In the genomic region with DNA sequence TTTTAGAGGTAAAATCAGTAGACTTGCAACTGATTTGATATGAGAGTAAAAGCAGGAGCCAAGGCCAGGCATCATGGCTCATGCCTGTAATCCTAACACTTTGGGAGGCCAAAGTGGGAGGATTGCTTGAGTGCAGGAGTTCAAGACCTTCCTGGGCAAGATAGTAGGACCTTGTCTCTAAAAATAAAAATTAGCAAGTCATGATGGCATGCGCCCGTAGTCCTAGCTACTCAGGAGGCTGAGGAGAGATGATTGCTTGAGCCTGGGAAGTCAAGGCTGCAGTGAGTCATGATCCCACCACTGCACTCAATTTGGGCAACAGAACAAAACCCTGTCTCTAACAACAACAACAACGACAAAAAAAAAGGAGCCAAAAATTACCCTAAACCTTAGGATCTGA, we compare ENCODE assay signal across 11 cellular contexts. TPM values are rescaled to one million over a fixed set of nuclear protein-coding genes. Genes with fewer than 3 reads are reported as not detected.
DNase-seq lines count a peak whose midpoint lies in the region; ATAC-seq and TF ChIP-seq lines count a peak whose summit lies in the region.
"Had no signal": no experiment of that assay in that cellular context is flagged by ENCODE, and none has a peak within 500 bp of the region (broad histone marks: within the 10 kb centered on the region; RNA-seq: fewer than 3 reads in every experiment).

No MANE protein-coding gene starts in this region.

- H3K4me1 Mint-ChIP-seq in activated CD4-positive, alpha-beta T cell treated with anti-CD3 and anti-CD28 coated beads, Interleukin-2, amount 10 ng/mL, durations not matched to agents 7 days and 5 days: peaks cover 58% of the 10 kb centered on the region
- H3K4me1 Mint-ChIP-seq in effector memory CD8-positive, alpha-beta T cell (ENCODE audit: low read depth in 2 of 2): peaks cover 30 to 50% of the 10 kb centered on the region in 2 donors

- no peak overlapping the region for H2BK5ac ChIP-seq in trophoblast cell (ENCODE audit: low read depth, low read length, poor library complexity)

- no peak for TF ChIP-seq CTCF in OCI-LY1 (IDR thresholded peaks at IDR 0.05; ENCODE audit: low read length)

- no peak overlapping the region for H3K14ac ChIP-seq in trophoblast cell (ENCODE audit: low read length)

- H3K4me1 ChIP-seq in OCI-LY1 (ENCODE audit: insufficient read depth, low read length, severe bottlenecking) (peaks cover 54% of the 10 kb centered on the region), trophoblast cell (ENCODE audit: control insufficient read depth in 1 of 2, insufficient read depth in 2 of 2, low read length in 2 of 2) (no peaks in the 10 kb centered on the region)

- DNase-seq in activated CD4-positive, alpha-beta T cell treated with anti-CD3 and anti-CD28 coated beads, Interleukin-2, amount 10 ng/mL, durations not matched to agents 7 days and 5 days: no peak
- DNase-seq in activated CD4-positive, alpha-beta T cell treated with anti-CD3 and anti-CD28 coated beads, Interleukin-2, amount 50 U/mL, for 1 hour: no peak
- no peak for DNase-seq in effector memory CD8-positive, alpha-beta T cell
- DNase-seq in trophoblast cell: peak; percentile 56 to 63
- DNase-seq in AG20443 (ENCODE audit: low spot score): no peak
- DNase-seq in ACHN: no peak
- DNase-seq: activated CD4-positive, CD25-positive, alpha-beta regulatory T cell; endodermal cell; NCI-H2171 had no signal

- peaks cover 32% of the 10 kb centered on the region for H3K36me3 Mint-ChIP-seq in activated CD4-positive, alpha-beta T cell treated with anti-CD3 and anti-CD28 coated beads, Interleukin-2, amount 10 ng/mL, durations not matched to agents 7 days and 5 days (ENCODE audit: low read depth)
- peaks cover 8% of the 10 kb centered on the region for H3K36me3 Mint-ChIP-seq in effector memory CD8-positive, alpha-beta T cell (ENCODE audit: insufficient read depth)

- H2AFZ ChIP-seq in OCI-LY1 (ENCODE audit: low read length) (no peak overlapping the region), trophoblast cell (ENCODE audit: insufficient read depth, low read length, poor library complexity) (no peak overlapping the region)

- CTCF ChIA-PET in activated CD4-positive, alpha-beta T cell treated with anti-CD3 and anti-CD28 coated beads, Interleukin-2, amount 10 ng/mL, durations not matched to agents 7 days and 5 days (lab: Charles Lee): interaction anchor here (1.3 kb wide), 1 partner anchor 15 kb away, joined by 3 read pairs; no protein-coding TSS in a partner anchor

- peak overlapping the region; percentile 67 for H3K27ac ChIP-seq in OCI-LY1 (ENCODE audit: low read depth, low read length, poor library complexity, severe bottlenecking)
- H3K27ac ChIP-seq in trophoblast cell (ENCODE audit: low read depth, low read length): no peak overlapping the region

- H3K9me3 ChIP-seq in OCI-LY1 (ENCODE audit: low read length) (no peaks in the 10 kb centered on the region), trophoblast cell (ENCODE audit: insufficient read depth, low read depth, low read length) (no peaks in the 10 kb centered on the region)

- H4K12ac ChIP-seq in trophoblast cell (ENCODE audit: low read depth, low read length): no peak overlapping the region

- H3F3A ChIP-seq in OCI-LY1 (ENCODE audit: insufficient read depth, low read length): no peaks in the 10 kb centered on the region

- no peak overlapping the region for H3K4me2 ChIP-seq in OCI-LY1 (ENCODE audit: low read length)
- no peak overlapping the region for H3K4me2 ChIP-seq in trophoblast cell (ENCODE audit: low read length)

- no peak overlapping the region for H2AK5ac ChIP-seq in trophoblast cell (ENCODE audit: low read length)

- H3K27me3 Mint-ChIP-seq in activated CD4-positive, alpha-beta T cell treated with anti-CD3 and anti-CD28 coated beads, Interleukin-2, amount 10 ng/mL, durations not matched to agents 7 days and 5 days: no peaks in the 10 kb centered on the region
- no peaks in the 10 kb centered on the region for H3K27me3 Mint-ChIP-seq in effector memory CD8-positive, alpha-beta T cell

- no peak overlapping the region for H3K4me3 Mint-ChIP-seq in activated CD4-positive, alpha-beta T cell treated with anti-CD3 and anti-CD28 coated beads, Interleukin-2, amount 10 ng/mL, durations not matched to agents 7 days and 5 days
- H3K4me3 Mint-ChIP-seq in effector memory CD8-positive, alpha-beta T cell: no peak overlapping the region
- H3K4me3 Mint-ChIP-seq: endodermal cell had no signal

- H2BK12ac ChIP-seq in trophoblast cell (ENCODE audit: low read length): no peak overlapping the region

- H3K79me2 ChIP-seq in OCI-LY1 (ENCODE audit: insufficient read depth, low read length) (peaks cover 66% of the 10 kb centered on the region), trophoblast cell (ENCODE audit: control insufficient read depth, insufficient read depth, low read length, poor library complexity) (no peaks in the 10 kb centered on the region)

- no peaks in the 10 kb centered on the region for H4K20me1 ChIP-seq in OCI-LY1 (ENCODE audit: insufficient read depth, low read length)

- no peak overlapping the region for H3K23ac ChIP-seq in trophoblast cell (ENCODE audit: low read length)

- ATAC-seq in effector memory CD8-positive, alpha-beta T cell (replicated peaks): no peak
- no peak for ATAC-seq in HG02970 (IDR thresholded peaks at IDR 0.05; ENCODE audit: low FRiP score, unreplicated experiment)

- no peaks in the 10 kb centered on the region for H3K9me3 Mint-ChIP-seq in activated CD4-positive, alpha-beta T cell treated with anti-CD3 and anti-CD28 coated beads, Interleukin-2, amount 10 ng/mL, durations not matched to agents 7 days and 5 days
- H3K9me3 Mint-ChIP-seq in effector memory CD8-positive, alpha-beta T cell: no peaks in the 10 kb centered on the region
- H3K9me3 Mint-ChIP-seq: endodermal cell had no signal

- no peak overlapping the region for H2BK120ac ChIP-seq in trophoblast cell (ENCODE audit: insufficient read depth, low read length, poor library complexity)

- H3K9me2 ChIP-seq in OCI-LY1 (ENCODE audit: low read depth, low read length): no peaks in the 10 kb centered on the region

- POLR2A ChIA-PET in activated CD4-positive, alpha-beta T cell treated with anti-CD3 and anti-CD28 coated beads, Interleukin-2, amount 10 ng/mL, durations not matched to agents 7 days and 5 days (lab: Charles Lee): no interaction called here

- no peak overlapping the region for H3K9ac ChIP-seq in OCI-LY1 (ENCODE audit: low read length)
- H3K9ac ChIP-seq in trophoblast cell (ENCODE audit: low read length): no peak overlapping the region

- in situ Hi-C loops in ACHN (cut with HindIII; ENCODE audit: low pct_ligation_motif_present, low pct_unique_long_range_greater_than_20kb, low sequenced_read_pairs): no loop called here

- no CpG with 5 or more reads among the region's 3 CpGs for WGBS in trophoblast cell (ENCODE audit: extremely low coverage, insufficient coverage, insufficient read length)

- H3K36me3 ChIP-seq in OCI-LY1 (ENCODE audit: insufficient read depth, low read length) (peaks cover 22% of the 10 kb centered on the region), trophoblast cell (ENCODE audit: control insufficient read depth in 1 of 2, insufficient read depth in 2 of 2, low read length in 2 of 2) (peaks cover 0 to 4% of the 10 kb centered on the region in 2 experiments)

- no peak overlapping the region for H4K91ac ChIP-seq in trophoblast cell (ENCODE audit: low read depth, low read length)

- no peaks in the 10 kb centered on the region for H3K79me1 ChIP-seq in trophoblast cell (ENCODE audit: low read length)

- no peak overlapping the region for H4K8ac ChIP-seq in trophoblast cell (ENCODE audit: low read depth, low read length)

- H3K27ac Mint-ChIP-seq in activated CD4-positive, alpha-beta T cell treated with anti-CD3 and anti-CD28 coated beads, Interleukin-2, amount 10 ng/mL, durations not matched to agents 7 days and 5 days: peak overlapping the region; percentile 51
- H3K27ac Mint-ChIP-seq in effector memory CD8-positive, alpha-beta T cell: peak overlapping the region; percentile 7 to 95
- H3K27ac Mint-ChIP-seq: endodermal cell had no signal

- H3K27me3 ChIP-seq in OCI-LY1 (ENCODE audit: insufficient read depth, low read length) (no peaks in the 10 kb centered on the region), trophoblast cell (ENCODE audit: insufficient read depth, low read length) (no peaks in the 10 kb centered on the region)

- no peak overlapping the region for H3K18ac ChIP-seq in trophoblast cell (ENCODE audit: low read length)

- no peak overlapping the region for H3K4ac ChIP-seq in trophoblast cell (ENCODE audit: low read depth, low read length)

- H3K4me3 ChIP-seq in OCI-LY1 (ENCODE audit: low read depth, low read length, poor library complexity, severe bottlenecking): no peak overlapping the region
- H3K4me3 ChIP-seq in trophoblast cell (ENCODE audit: low read depth, low read length): no peak overlapping the region

RNA-seq across cellular contexts. Expression of gene SGSM3, which starts 13.5 kb away (rescaled TPM):
- 10 to 100 TPM; 79.6 to 92.4 TPM for total RNA-seq in activated CD4-positive, alpha-beta T cell treated with anti-CD3 and anti-CD28 coated beads, Interleukin-2, amount 10 ng/mL, durations not matched to agents 7 days and 5 days
- 49.6 and 51.5 TPM in 2 replicates for polyA plus RNA-seq in trophoblast cell (2013)

RNA-seq across cellular contexts. Expression of gene ADSL, which starts 37.6 kb away (rescaled TPM):
- 100 to 1,000 TPM; 124 to 130 TPM for total RNA-seq in activated CD4-positive, alpha-beta T cell treated with anti-CD3 and anti-CD28 coated beads, Interleukin-2, amount 10 ng/mL, durations not matched to agents 7 days and 5 days
- polyA plus RNA-seq in trophoblast cell (2013): 46.5 and 47.6 TPM in 2 replicates

Comparison
In these comparisons a context has a peak if more than half of its experiments do, and no peak if none do; other contexts are left out.
1. DNase-seq: peak in trophoblast cell (2 of 2); none in activated CD4-positive, alpha-beta T cell treated with anti-CD3 and anti-CD28 coated beads, Interleukin-2, amount 10 ng/mL, durations not matched to agents 7 days and 5 days (single experiment), activated CD4-positive, alpha-beta T cell treated with anti-CD3 and anti-CD28 coated beads, Interleukin-2, amount 50 U/mL, for 1 hour (single experiment), effector memory CD8-positive, alpha-beta T cell (0 of 3), AG20443 (single experiment) and ACHN (single experiment).